Comparison of ENCODE assay signal across 26 cellular contexts in genomic region chr15:89774492-89774891, GRCh38. TPM values are rescaled to one million over a fixed set of nuclear protein-coding genes. Genes with fewer than 3 reads are reported as not detected.
A peak's percentile ranks its signal among the peaks of the same experiment; 100 is the strongest.
DNase-seq lines count a peak whose midpoint lies in the region; ATAC-seq and TF ChIP-seq lines count a peak whose summit lies in the region.
"Had no signal": no experiment of that assay in that cellular context is flagged by ENCODE, and none has a peak within 500 bp of the region (broad histone marks: within the 10 kb centered on the region; RNA-seq: fewer than 3 reads in every experiment).

No MANE protein-coding gene starts in this region.

- H3K36me3 ChIP-seq in IMR-90 (ENCODE audit: control insufficient read depth, insufficient read depth, low read length) (no peaks in the 10 kb centered on the region), mammary epithelial cell (ENCODE audit: insufficient read depth, low read length) (no peaks in the 10 kb centered on the region), smooth muscle cell (ENCODE audit: low read depth) (no peaks in the 10 kb centered on the region), psoas muscle (ENCODE audit: insufficient read depth in 1 of 2, low read depth in 1 of 2) (no peaks in the 10 kb centered on the region), WERI-Rb-1 (no peaks in the 10 kb centered on the region)
- H3K36me3 ChIP-seq: Peyer's patch had no signal

- H3K79me1 ChIP-seq in IMR-90 (ENCODE audit: low read depth in 1 of 2, low read length in 2 of 2), result no peaks in the 10 kb centered on the region

- H3K4me3 Mint-ChIP-seq in Calu3 (ENCODE audit: low read depth, unreplicated experiment), result no peak overlapping the region
- H3K4me3 Mint-ChIP-seq: H9, HFFc6 had no signal

- POLR2A ChIA-PET in IMR-90 (lab: Charles Lee; ENCODE audit: unreplicated experiment), result no interaction called here

- no peak overlapping the region for H2BK120ac ChIP-seq in IMR-90 (ENCODE audit: low read depth, low read length)

- BruUV-seq in IMR-90 (replicated peaks; lab: Mats Ljungman, UMichigan) (no TSS peak), mammary epithelial cell (replicated peaks; lab: Mats Ljungman, UMichigan) (no TSS peak), Calu3 (replicated peaks; lab: Mats Ljungman, UMichigan) (no TSS peak)

- H3K56ac ChIP-seq in IMR-90 (ENCODE audit: extremely low read depth, insufficient read depth, low read length), result no peak overlapping the region

- H3K4me3 ChIP-seq in IMR-90 (ENCODE audit: insufficient read depth, low read depth, low read length) (no peak overlapping the region), mammary epithelial cell (replicated peaks in 1 of 3; ENCODE audit: insufficient read depth in 1 of 3, low read depth in 2 of 3, low read length in 3 of 3) (no peak overlapping the region), smooth muscle cell (no peak overlapping the region), psoas muscle (no peak overlapping the region), WERI-Rb-1 (ENCODE audit: low read depth, low read length) (no peak overlapping the region)
- H3K4me3 ChIP-seq: GM23248, K562, Peyer's patch had no signal

- no peak overlapping the region for H3K4ac ChIP-seq in IMR-90 (ENCODE audit: low read depth, low read length)

- H3K9ac ChIP-seq in IMR-90 (ENCODE audit: low read depth, low read length), result no peak overlapping the region
- H3K9ac ChIP-seq in mammary epithelial cell (ENCODE audit: insufficient read depth, low read length), result no peak overlapping the region
- no peak overlapping the region for H3K9ac ChIP-seq in smooth muscle cell (ENCODE audit: low read depth)
- H3K9ac ChIP-seq: GM23248, SK-N-SH had no signal

- no peak overlapping the region for H2AK9ac ChIP-seq in IMR-90 (replicated peaks; ENCODE audit: low read depth, low read length, poor library complexity)

- H2BK5ac ChIP-seq in IMR-90 (ENCODE audit: low read depth, low read length, poor library complexity, severe bottlenecking), result no peak overlapping the region

- no peak for TF ChIP-seq POLR2A in IMR-90 (IDR thresholded peaks at IDR 0.05; ENCODE audit: low read depth, low read length)

- WGBS in IMR-90 (ENCODE audit: extremely low coverage in 2 of 2, insufficient read length in 1 of 2), 2 experiments, result 97% methylated on average over 4 of the region's 5 CpGs; no CpG with 5 or more reads in 1 of the 2 experiments
- 9% methylated on average over 5 of the region's 5 CpGs for WGBS in mammary epithelial cell (ENCODE audit: low coverage, missing lambda C conversion rate)
- 73% methylated on average over 5 of the region's 5 CpGs for WGBS in smooth muscle cell (ENCODE audit: low lambda C conversion rate)
- WGBS in psoas muscle, 3 donors, result 94 to 95% (median 94%) methylated on average over 5 of the region's 5 CpGs

- no peak overlapping the region for H3K4me2 ChIP-seq in IMR-90 (ENCODE audit: low read depth, low read length)
- H3K4me2 ChIP-seq in mammary epithelial cell (ENCODE audit: insufficient read depth, low read depth, low read length), result peak overlapping the region; percentile 68
- no peak overlapping the region for H3K4me2 ChIP-seq in smooth muscle cell
- H3K4me2 ChIP-seq: SK-N-SH had no signal

- intact Hi-C loops in IMR-90 (cut with micrococcal nuclease), result loop anchor here (5.0 kb wide), 1 partner anchor 73 kb away; no protein-coding TSS in a partner anchor
- intact Hi-C loops in mammary epithelial cell (cut with micrococcal nuclease), result loop anchor here (1.0 to 5.0 kb wide), 2 partner anchors 8 to 73 kb away; no protein-coding TSS in a partner anchor
- intact Hi-C loops in Calu3 (cut with micrococcal nuclease; ENCODE audit: unreplicated experiment), result no loop called here
- intact Hi-C loops in psoas muscle (cut with DNase I), result loop anchor here in 1 of 2 donors (5.0 kb wide), 1 partner anchor 53 kb away; no protein-coding TSS in a partner anchor

- H3K36me3 Mint-ChIP-seq in Calu3 (ENCODE audit: insufficient read depth, unreplicated experiment), result peaks cover 5% of the 10 kb centered on the region
- H3K36me3 Mint-ChIP-seq: CD4-positive, CD25-positive, alpha-beta regulatory T cell had no signal

- dilution Hi-C loops in IMR-90 (cut with HindIII; ENCODE audit: low sequenced_read_pairs, unreplicated experiment), result loop anchor here (25.0 kb wide), 1 partner anchor 88 kb away; no protein-coding TSS in a partner anchor
- dilution Hi-C loops in mammary epithelial cell (cut with HindIII; ENCODE audit: low sequenced_read_pairs), result no loop called here

- DNase-seq in IMR-90, result no peak
- DNase-seq in mammary epithelial cell, result peak; percentile 98
- DNase-seq in foreskin keratinocyte, result peak; percentile 88 to 97
- no peak for DNase-seq in smooth muscle cell (lab: John Stamatoyannopoulos, UW; ENCODE audit: unreplicated experiment)
- DNase-seq in Calu3, result no peak
- no peak for DNase-seq in psoas muscle
- no peak for DNase-seq in RPMI8226
- no peak for DNase-seq in WERI-Rb-1
- DNase-seq: CD4-positive, CD25-positive, alpha-beta regulatory T cell; COR-L47; DND-41; GM23248; H9; HFFc6; MM.1S; NCI-H1092; NCI-H1436; NCI-H2029; NCI-H226; NCI-H524; NCI-H774; Peyer's patch; SHP77; SK-N-SH had no signal

- no peak overlapping the region for H2BK20ac ChIP-seq in IMR-90 (ENCODE audit: low read depth, low read length)

- H3K9me3 Mint-ChIP-seq in Calu3 (ENCODE audit: low read depth, unreplicated experiment), result no peaks in the 10 kb centered on the region
- H3K9me3 Mint-ChIP-seq: CD4-positive, CD25-positive, alpha-beta regulatory T cell; H9; HFFc6 had no signal

- no peak for TF ChIP-seq RAD21 in IMR-90 (IDR thresholded peaks at IDR 0.05; ENCODE audit: low read length)

- no peak overlapping the region for H3K14ac ChIP-seq in IMR-90 (replicated peaks; ENCODE audit: low read depth, low read length)

- no peaks in the 10 kb centered on the region for H3K27me3 Mint-ChIP-seq in Calu3 (ENCODE audit: unreplicated experiment)

- H3K4me1 ChIP-seq in IMR-90 (ENCODE audit: control insufficient read depth, insufficient read depth, low read length) (peaks cover 15% of the 10 kb centered on the region), mammary epithelial cell (ENCODE audit: insufficient read depth, low read length) (peaks cover 32% of the 10 kb centered on the region), foreskin keratinocyte (peaks cover 18% of the 10 kb centered on the region), smooth muscle cell (ENCODE audit: low read depth) (peaks cover 8% of the 10 kb centered on the region), psoas muscle (peaks cover 5% of the 10 kb centered on the region)

- ATAC-seq in IMR-90 (ENCODE audit: low read depth) (no peak), foreskin keratinocyte (peak; percentile 85), psoas muscle (no peak)
- ATAC-seq: K562 had no signal

- H3K18ac ChIP-seq in IMR-90 (ENCODE audit: low read depth, low read length), result no peak overlapping the region

- H3K23ac ChIP-seq in IMR-90 (ENCODE audit: low read depth, low read length), result no peak overlapping the region

- no peaks in the 10 kb centered on the region for H3K79me2 ChIP-seq in mammary epithelial cell (ENCODE audit: insufficient read depth, low read length)
- H3K79me2 ChIP-seq in smooth muscle cell (ENCODE audit: low read depth), result no peaks in the 10 kb centered on the region

- no peaks in the 10 kb centered on the region for H3K27me3 ChIP-seq in IMR-90 (ENCODE audit: control insufficient read depth, insufficient read depth, low read length)
- H3K27me3 ChIP-seq in mammary epithelial cell (ENCODE audit: insufficient read depth, low read length), result no peaks in the 10 kb centered on the region
- no peaks in the 10 kb centered on the region for H3K27me3 ChIP-seq in foreskin keratinocyte
- H3K27me3 ChIP-seq in smooth muscle cell (ENCODE audit: low read depth), result no peaks in the 10 kb centered on the region
- H3K27me3 ChIP-seq in psoas muscle (ENCODE audit: insufficient read depth in 3 of 3, low read length in 2 of 3), result no peaks in the 10 kb centered on the region
- no peaks in the 10 kb centered on the region for H3K27me3 ChIP-seq in WERI-Rb-1 (ENCODE audit: insufficient read depth, low read depth, severe bottlenecking)
- H3K27me3 ChIP-seq: Peyer's patch had no signal

- H3K9me1 ChIP-seq in IMR-90 (ENCODE audit: insufficient read depth, low read length), result 0 out of 2 replicates have a peak, but pooled peaks cover 2% of the 10 kb centered on the region

- peak overlapping the region; percentile 60; the same call in 1 of the 2 replicates for H2AK5ac ChIP-seq in IMR-90 (ENCODE audit: low read depth, low read length)

- H2AFZ ChIP-seq in IMR-90 (replicated peaks; ENCODE audit: low read length, poor library complexity) (no peak overlapping the region), mammary epithelial cell (ENCODE audit: low read depth, low read length) (no peak overlapping the region), smooth muscle cell (ENCODE audit: low read depth) (no peak overlapping the region)
- H2AFZ ChIP-seq: GM23248 had no signal

- TF ChIP-seq CTCF in IMR-90 (conservative IDR thresholded peaks at IDR 0.05; ENCODE audit: low read depth, low read length) (no peak), mammary epithelial cell (conservative IDR thresholded peaks at IDR 0.05 in 1 of 2, IDR thresholded peaks at IDR 0.05 in 1 of 2; ENCODE audit: extremely low read depth in 1 of 2, insufficient read depth in 1 of 2, low read depth in 1 of 2, low read length in 2 of 2) (no peak), foreskin keratinocyte (conservative IDR thresholded peaks at IDR 0.05) (no peak), smooth muscle cell (IDR thresholded peaks at IDR 0.05; ENCODE audit: borderline replicate concordance, insufficient read depth, poor library complexity, severe bottlenecking) (no peak), Calu3 (IDR thresholded peaks at IDR 0.05; ENCODE audit: unreplicated experiment) (no peak), psoas muscle (IDR thresholded peaks at IDR 0.05) (no peak), WERI-Rb-1 (IDR thresholded peaks at IDR 0.05; ENCODE audit: low read depth, low read length) (no peak)

- no peak overlapping the region for H4K5ac ChIP-seq in IMR-90 (ENCODE audit: low read depth, low read length)

- H4K91ac ChIP-seq in IMR-90 (ENCODE audit: insufficient read depth, low read depth, low read length), result no peak overlapping the region

- CTCF ChIA-PET in IMR-90 (lab: Yijun Ruan, JAX) (no interaction called here), mammary epithelial cell (lab: Charles Lee; ENCODE audit: low non-redundant PET) (interaction anchor here (0.6 to 0.7 kb wide), 2 partner anchors 63 to 317 kb away, joined by 3 read pairs; no protein-coding TSS in a partner anchor), Calu3 (lab: Charles Lee) (interaction anchor here (1.7 kb wide), 1 partner anchor 14 kb away, joined by 5 read pairs; no protein-coding TSS in a partner anchor)

- no peak overlapping the region for H3K27ac Mint-ChIP-seq in Calu3 (ENCODE audit: unreplicated experiment)
- H3K27ac Mint-ChIP-seq: H9, HFFc6 had no signal

- no peaks in the 10 kb centered on the region for H3F3A ChIP-seq in smooth muscle cell (ENCODE audit: low read depth)

- H4K20me1 ChIP-seq in IMR-90 (ENCODE audit: insufficient read depth, low read length), result no peaks in the 10 kb centered on the region
- H4K20me1 ChIP-seq in mammary epithelial cell (ENCODE audit: insufficient read depth, low read length), result no peaks in the 10 kb centered on the region
- no peaks in the 10 kb centered on the region for H4K20me1 ChIP-seq in smooth muscle cell (ENCODE audit: low read depth)

- H4K8ac ChIP-seq in IMR-90 (ENCODE audit: low read depth in 2 of 2, low read length in 2 of 2), result no peak overlapping the region

- peaks cover 5% of the 10 kb centered on the region for H3K4me1 Mint-ChIP-seq in Calu3 (ENCODE audit: low read depth, unreplicated experiment)

- H3K27ac ChIP-seq in IMR-90 (ENCODE audit: insufficient read depth, low read length), result no peak overlapping the region
- H3K27ac ChIP-seq in mammary epithelial cell (ENCODE audit: insufficient read depth, low read depth, low read length), result peak overlapping the region; percentile 27
- H3K27ac ChIP-seq in foreskin keratinocyte, result peak overlapping the region; percentile 59
- peak overlapping the region; percentile 38 for H3K27ac ChIP-seq in smooth muscle cell (ENCODE audit: low read depth)
- H3K27ac ChIP-seq in psoas muscle, result no peak overlapping the region
- no peak overlapping the region for H3K27ac ChIP-seq in WERI-Rb-1
- H3K27ac ChIP-seq: GM23248, Peyer's patch had no signal

- peak overlapping the region; percentile 28; the same call in 1 of the 3 replicates for H2BK15ac ChIP-seq in IMR-90 (ENCODE audit: low read depth, low read length)

- in situ Hi-C loops in IMR-90 (cut with MboI; ENCODE audit: low sequenced_read_pairs) (no loop called here), mammary epithelial cell (cut with MboI; ENCODE audit: low sequenced_read_pairs in 2 of 2) (loop anchor here (5.0 to 25.0 kb wide), 2 partner anchors 63 to 313 kb away; no protein-coding TSS in a partner anchor)

- no peaks in the 10 kb centered on the region for H3K9me3 ChIP-seq in IMR-90 (ENCODE audit: control insufficient read depth, insufficient read depth, low read length)
- no peaks in the 10 kb centered on the region for H3K9me3 ChIP-seq in mammary epithelial cell (replicated peaks; ENCODE audit: insufficient read depth, low read length)
- H3K9me3 ChIP-seq in smooth muscle cell (replicated peaks; ENCODE audit: low read depth), result no peaks in the 10 kb centered on the region
- H3K9me3 ChIP-seq in psoas muscle, result no peaks in the 10 kb centered on the region
- no peaks in the 10 kb centered on the region for H3K9me3 ChIP-seq in WERI-Rb-1 (ENCODE audit: severe bottlenecking)
- H3K9me3 ChIP-seq: Peyer's patch, SK-N-SH had no signal

RNA-seq across cellular contexts. Expression of gene MESP2, which starts 1.6 kb away (rescaled TPM):
- total RNA-seq in IMR-90 (2012; rRNA removed) (0.18 and 0.28 TPM in 2 replicates), mammary epithelial cell (under 1 TPM in 1 of 2 donors, not detected in 1; 0.31 TPM), foreskin keratinocyte (0.88 and 1.3 TPM in 2 replicates), smooth muscle cell (not detected in 2 replicates), Calu3 (2022) (not detected in 2 replicates), psoas muscle (under 1 TPM in 1 of 4 donors, not detected in 3; 0.38 TPM)
- polyA plus RNA-seq in IMR-90 (2012; rRNA removed) (0.32 and 0.34 TPM in 2 replicates), mammary epithelial cell (0.10 TPM), foreskin keratinocyte (1.2 TPM in 2 replicates), smooth muscle cell (0.09 and 0.50 TPM in 2 replicates), psoas muscle (under 1 TPM in 2 of 3 donors, not detected in 1; 0.17 to 0.20 TPM)
- polyA plus RNA-seq in IMR-90 (2012; cell fraction: cytosol; rRNA removed), result 0.26 and 0.43 TPM in 2 replicates
- polyA plus RNA-seq in IMR-90 (2012; cell fraction: nucleus; rRNA removed; ENCODE audit: low replicate concordance), result 0.13 and 0.34 TPM in 2 replicates
- not detected for polyA minus RNA-seq in mammary epithelial cell
- total RNA-seq: CD4-positive, CD25-positive, alpha-beta regulatory T cell; GM23248; OCI-LY7; Peyer's patch had no signal
- polyA plus RNA-seq: CD4-positive, CD25-positive, alpha-beta regulatory T cell; GM23248 had no signal

RNA-seq across cellular contexts. Expression of gene MESP1, which starts 23.4 kb away (rescaled TPM):
- total RNA-seq in IMR-90 (2012; rRNA removed), result under 0.01 TPM in 1 of 2 replicates, not detected in the other
- polyA plus RNA-seq in IMR-90 (2012; rRNA removed), result 0.10 and 0.13 TPM in 2 replicates
- polyA plus RNA-seq in IMR-90 (2012; cell fraction: cytosol; rRNA removed), result 0.41 and 0.54 TPM in 2 replicates
- polyA plus RNA-seq in IMR-90 (2012; cell fraction: nucleus; rRNA removed; ENCODE audit: low replicate concordance), result 0.05 and 0.18 TPM in 2 replicates
- under 1 TPM in 1 of 2 donors, not detected in 1; under 0.01 TPM for total RNA-seq in mammary epithelial cell
- not detected for polyA plus RNA-seq in mammary epithelial cell
- polyA minus RNA-seq in mammary epithelial cell, result not detected
- total RNA-seq in foreskin keratinocyte, result 0.11 and 0.14 TPM in 2 replicates
- 0.47 and 0.63 TPM in 2 replicates for polyA plus RNA-seq in foreskin keratinocyte
- not detected in 2 replicates for total RNA-seq in smooth muscle cell
- 0.15 and 0.67 TPM in 2 replicates for polyA plus RNA-seq in smooth muscle cell
- 5.3 and 5.9 TPM in 2 replicates for total RNA-seq in Calu3 (2022)
- 10 to 100 TPM; 11.7 to 33.6 (median 21.3) TPM for total RNA-seq in psoas muscle
- polyA plus RNA-seq in psoas muscle, result 1 to 10 TPM; 2.5 to 9.0 (median 5.1) TPM
- total RNA-seq: GM23248, H9 had no signal

RNA-seq across cellular contexts. Expression of gene ANPEP, which starts 40.2 kb away (rescaled TPM):
- 8.4 and 8.6 TPM in 2 replicates for total RNA-seq in IMR-90 (2012; rRNA removed)
- polyA plus RNA-seq in IMR-90 (2012; rRNA removed), result 40.4 and 47.0 TPM in 2 replicates
- polyA plus RNA-seq in IMR-90 (2012; cell fraction: cytosol; rRNA removed), result 50.7 and 52.3 TPM in 2 replicates
- 95.5 and 110 TPM in 2 replicates for polyA plus RNA-seq in IMR-90 (2012; cell fraction: nucleus; rRNA removed; ENCODE audit: low replicate concordance)
- total RNA-seq in mammary epithelial cell, result 1 to 10 TPM; 4.3 to 5.9 TPM
- 1.5 TPM for polyA plus RNA-seq in mammary epithelial cell
- not detected for polyA minus RNA-seq in mammary epithelial cell
- total RNA-seq in foreskin keratinocyte, result 42.1 and 90.9 TPM in 2 replicates
- 37.0 and 78.2 TPM in 2 replicates for polyA plus RNA-seq in foreskin keratinocyte
- 11.6 and 12.9 TPM in 2 replicates for total RNA-seq in smooth muscle cell
- 16.0 and 17.6 TPM in 2 replicates for polyA plus RNA-seq in smooth muscle cell
- total RNA-seq in Calu3 (2022), result 0.68 and 1.8 TPM in 2 replicates
- total RNA-seq in psoas muscle, result 1 to 10 TPM; 2.6 to 3.9 (median 3.4) TPM
- polyA plus RNA-seq in psoas muscle, result 1 to 10 TPM; 1.5 to 3.5 (median 2.4) TPM

Comparison
In these comparisons a context has a peak if more than half of its experiments do, and no peak if none do; other contexts are left out.
1. DNase-seq: peak in mammary epithelial cell (single experiment) and foreskin keratinocyte (2 of 2); none in IMR-90 (single experiment), smooth muscle cell (single experiment), Calu3 (single experiment), psoas muscle (0 of 2), RPMI8226 (single experiment) and WERI-Rb-1 (single experiment).
2. H3K27ac ChIP-seq: peak in mammary epithelial cell (single experiment), foreskin keratinocyte (single experiment) and smooth muscle cell (single experiment); none in IMR-90 (single experiment), psoas muscle (single experiment) and WERI-Rb-1 (single experiment).